In the genomic region with DNA sequence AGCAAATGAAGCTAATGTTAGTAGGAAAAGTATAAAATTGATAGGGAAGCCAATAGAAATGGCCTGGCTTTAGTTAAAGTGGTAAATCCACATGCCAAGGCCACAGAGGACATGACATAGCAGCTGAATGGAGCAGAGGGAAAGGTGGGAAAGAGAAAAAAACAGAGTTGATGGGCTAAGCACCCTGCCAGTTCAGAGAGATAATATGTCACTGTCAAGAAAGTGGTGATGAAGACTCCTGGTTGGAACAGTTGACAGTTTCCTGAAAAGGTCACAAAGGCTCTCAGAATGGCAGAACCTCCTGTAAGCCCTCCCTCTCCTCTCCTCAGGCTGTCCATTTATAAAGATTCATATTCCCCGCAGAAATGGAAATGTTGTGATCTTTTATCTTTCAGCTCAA, we compare ENCODE assay signal across 21 cellular contexts. TPM values are rescaled to one million over a fixed set of nuclear protein-coding genes. Genes with fewer than 3 reads are reported as not detected.
A peak's percentile ranks its signal among the peaks of the same experiment; 100 is the strongest.
DNase-seq lines count a peak whose midpoint lies in the region; ATAC-seq, FAIRE-seq and TF ChIP-seq lines count a peak whose summit lies in the region.
"Had no signal": no experiment of that assay in that cellular context is flagged by ENCODE, and none has a peak within 500 bp of the region (broad histone marks: within the 10 kb centered on the region; RNA-seq: fewer than 3 reads in every experiment).

No MANE protein-coding gene starts in this region.

- no peak overlapping the region for H2AFZ ChIP-seq in K562 (ENCODE audit: low read depth, low read length)
- H2AFZ ChIP-seq: GM23248 had no signal

- 0 out of 5 replicates have a peak, but pooled peaks cover 0 to 7% of the 10 kb centered on the region in 2 experiments for H3K4me1 ChIP-seq in K562 (replicated peaks in 1 of 2; ENCODE audit: control insufficient read depth in 2 of 2, insufficient read depth in 2 of 2, low read length in 2 of 2)

- no peaks in the 10 kb centered on the region for H3K9me3 ChIP-seq in K562 (replicated peaks; ENCODE audit: control insufficient read depth, insufficient read depth, low read depth, low read length)

- TF ChIP-seq RAD21 in K562 (CRISPR knock-in tag; conservative IDR thresholded peaks at IDR 0.05 in 1 of 2, IDR thresholded peaks at IDR 0.05 in 1 of 2): no peak

- H3K9me3 Mint-ChIP-seq in nephron progenitor cell: no peaks in the 10 kb centered on the region

- CTCF ChIA-PET in K562 (lab: Yijun Ruan, JAX; ENCODE audit: low intra/inter-chr PET ratio): no interaction called here

- no peaks in the 10 kb centered on the region for H4K20me1 ChIP-seq in K562 (replicated peaks; ENCODE audit: control insufficient read depth, insufficient read depth, low read length)

- DNase-seq in Right ventricle myocardium superior (no peak), cardiac septum (ENCODE audit: low spot score) (no peak), K562 (ENCODE audit: extremely low read depth in 1 of 4, low spot score in 3 of 4) (no peak), left ventricle myocardium superior (no peak), nephron progenitor cell (no peak)
- no peak for DNase-seq in activated CD4-positive, alpha-beta T cell treated with anti-CD3 and anti-CD28 coated beads, Interleukin-2, amount 50 U/mL, for 48 hours
- DNase-seq: 8988T; C1 segment of cervical spinal cord; Calu3; CD4-positive, alpha-beta memory T cell; COR-L47; DMS53; DMS79 treated with DMSO at 0.1 percent for 48 hours; GF-D8; GM23248; H7; HCEC 1CT had no signal

- POLR2A ChIA-PET in K562 (lab: Yijun Ruan, JAX): interaction anchor here (1.0 kb wide), 1 partner anchor 10 kb away, joined by 3 read pairs; no protein-coding TSS in a partner anchor

- BruUV-seq in K562 (replicated peaks; lab: Mats Ljungman, UMichigan): no TSS peak

- no peaks in the 10 kb centered on the region for H3K27me3 ChIP-seq in K562 (ENCODE audit: control insufficient read depth in 2 of 2, insufficient read depth in 2 of 2, low read length in 2 of 2)

- no peaks in the 10 kb centered on the region for H3K79me2 ChIP-seq in K562 (ENCODE audit: control insufficient read depth, insufficient read depth, low read length)

- peak; percentile 80 for ATAC-seq in Right ventricle myocardium superior (ENCODE audit: poor library complexity)
- peak; percentile 37 for ATAC-seq in K562
- peak; percentile 83 for ATAC-seq in left ventricle myocardium superior
- ATAC-seq in GM21381 (IDR thresholded peaks at IDR 0.05; ENCODE audit: unreplicated experiment): no peak
- no peak for ATAC-seq in HG03196 (IDR thresholded peaks at IDR 0.05; ENCODE audit: unreplicated experiment)

- no peak overlapping the region for H3K4me3 ChIP-seq in K562
- H3K4me3 ChIP-seq: GM23248 had no signal

- peaks cover 4% of the 10 kb centered on the region for H3K36me3 ChIP-seq in K562 (ENCODE audit: control insufficient read depth, insufficient read depth, low read length)

- in situ Hi-C loops in K562 (cut with MboI): no loop called here

- WGBS in K562 (ENCODE audit: insufficient coverage, low coverage, missing lambda C conversion rate): 100% methylated on average over 1 of the region's 1 CpG

- H3K4me1 Mint-ChIP-seq in nephron progenitor cell: peaks cover 13% of the 10 kb centered on the region
- H3K4me1 Mint-ChIP-seq: CD4-positive, alpha-beta memory T cell had no signal

- TF ChIP-seq POLR2A in K562 (conservative IDR thresholded peaks at IDR 0.05): no peak

- intact Hi-C loops in Right ventricle myocardium superior (cut with DNase I): no loop called here
- intact Hi-C loops in cardiac septum (cut with DNase I): no loop called here
- intact Hi-C loops in K562 (cut with micrococcal nuclease): no loop called here
- intact Hi-C loops in left ventricle myocardium superior (cut with micrococcal nuclease): no loop called here

- H3K9me1 ChIP-seq in K562 (ENCODE audit: control insufficient read depth, insufficient read depth, low read length): no peaks in the 10 kb centered on the region

- peak overlapping the region; percentile 29 for H3K27ac Mint-ChIP-seq in nephron progenitor cell
- H3K27ac Mint-ChIP-seq: CD4-positive, alpha-beta memory T cell had no signal

- H3K36me3 Mint-ChIP-seq in nephron progenitor cell (ENCODE audit: low read depth): no peaks in the 10 kb centered on the region
- H3K36me3 Mint-ChIP-seq: CD4-positive, alpha-beta memory T cell had no signal

- no peak for TF ChIP-seq CTCF in K562 (IDR thresholded peaks at IDR 0.05 in 2 of 3, conservative IDR thresholded peaks at IDR 0.05 in 1 of 3; ENCODE audit: insufficient read depth in 2 of 3, low read depth in 1 of 3, low read length in 3 of 3)
- no peak for TF ChIP-seq CTCF in nephron progenitor cell (IDR thresholded peaks at IDR 0.05)

- no peaks in the 10 kb centered on the region for H3K27me3 Mint-ChIP-seq in nephron progenitor cell (ENCODE audit: low read depth, poor library complexity)
- H3K27me3 Mint-ChIP-seq: CD4-positive, alpha-beta memory T cell had no signal

- H3K9ac ChIP-seq in K562 (ENCODE audit: insufficient read depth in 1 of 2, low read depth in 2 of 2, low read length in 2 of 2): no peak overlapping the region
- H3K9ac ChIP-seq: GM23248 had no signal

- no peak for TF ChIP-seq EP300 in K562 (IDR thresholded peaks at IDR 0.05; ENCODE audit: low read length)

- peak; percentile 64 for FAIRE-seq in K562 (lab: Jason Lieb, UNC)
- FAIRE-seq: GM12892, H1 had no signal

- H3K27ac ChIP-seq in K562 (ENCODE audit: extremely low read depth, low read depth, low read length): no peak overlapping the region
- H3K27ac ChIP-seq: GM23248 had no signal

- no peak overlapping the region for H3K4me3 Mint-ChIP-seq in nephron progenitor cell
- H3K4me3 Mint-ChIP-seq: CD4-positive, alpha-beta memory T cell had no signal

- H3K4me2 ChIP-seq in K562 (ENCODE audit: insufficient read depth, low read length): no peak overlapping the region

TF ChIP-seq in K562, 482 proteins besides CTCF, POLR2A, EP300 and RAD21 (continues in another document):
- TF ChIP-seq SMARCA5 (IDR thresholded peaks at IDR 0.05) (no peak), SMARCC2 (IDR thresholded peaks at IDR 0.05; ENCODE audit: low read depth) (no peak), SP1 (CRISPR knock-in tag; IDR thresholded peaks at IDR 0.05) (no peak), TEAD4 (IDR thresholded peaks at IDR 0.05; ENCODE audit: low read length) (no peak), TEAD4 (CRISPR knock-in tag; IDR thresholded peaks at IDR 0.05; ENCODE audit: borderline replicate concordance) (no peak), RBM22 (IDR thresholded peaks at IDR 0.05; ENCODE audit: low read depth, low read length, poor library complexity, severe bottlenecking) (peak; percentile 22), POLR2G (IDR thresholded peaks at IDR 0.05; ENCODE audit: low read depth, low read length) (0 out of 2 replicates have a peak, but pooled peaks have one; percentile 28), ZNF12 (CRISPR knock-in tag; IDR thresholded peaks at IDR 0.05) (no peak)
- TF ChIP-seq, protein P1, sequence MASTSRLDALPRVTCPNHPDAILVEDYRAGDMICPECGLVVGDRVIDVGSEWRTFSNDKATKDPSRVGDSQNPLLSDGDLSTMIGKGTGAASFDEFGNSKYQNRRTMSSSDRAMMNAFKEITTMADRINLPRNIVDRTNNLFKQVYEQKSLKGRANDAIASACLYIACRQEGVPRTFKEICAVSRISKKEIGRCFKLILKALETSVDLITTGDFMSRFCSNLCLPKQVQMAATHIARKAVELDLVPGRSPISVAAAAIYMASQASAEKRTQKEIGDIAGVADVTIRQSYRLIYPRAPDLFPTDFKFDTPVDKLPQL (IDR thresholded peaks at IDR 0.05; ENCODE audit: extremely low read depth, insufficient read length): no peak
- TF ChIP-seq, protein P2, sequence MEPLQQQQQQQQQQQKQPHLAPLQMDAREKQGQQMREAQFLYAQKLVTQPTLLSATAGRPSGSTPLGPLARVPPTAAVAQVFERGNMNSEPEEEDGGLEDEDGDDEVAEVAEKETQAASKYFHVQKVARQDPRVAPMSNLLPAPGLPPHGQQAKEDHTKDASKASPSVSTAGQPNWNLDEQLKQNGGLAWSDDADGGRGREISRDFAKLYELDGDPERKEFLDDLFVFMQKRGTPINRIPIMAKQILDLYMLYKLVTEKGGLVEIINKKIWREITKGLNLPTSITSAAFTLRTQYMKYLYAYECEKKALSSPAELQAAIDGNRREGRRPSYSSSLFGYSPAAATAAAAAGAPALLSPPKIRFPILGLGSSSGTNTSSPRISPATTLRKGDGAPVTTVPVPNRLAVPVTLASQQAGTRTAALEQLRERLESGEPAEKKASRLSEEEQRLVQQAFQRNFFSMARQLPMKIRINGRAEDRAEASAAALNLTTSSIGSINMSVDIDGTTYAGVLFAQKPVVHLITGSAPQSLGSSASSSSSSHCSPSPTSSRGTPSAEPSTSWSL (CRISPR knock-in tag; IDR thresholded peaks at IDR 0.05; ENCODE audit: borderline replicate concordance): no peak

RNA-seq across cellular contexts. Expression of a gene that starts 48.2 kb away (rescaled TPM):
- total RNA-seq in Right ventricle myocardium superior (0.08 TPM), cardiac septum (0.19 TPM), K562 (2014; rRNA removed) (13.0 and 13.1 TPM in 2 replicates), K562 (2014; rRNA removed; fragmentation: Illumina TruSeq; extraction: Trizol) (26.1 and 37.6 TPM in 2 replicates), K562 (2015; rRNA removed; fragmentation: Illumina TruSeq; extraction: Trizol) (3.5 and 4.5 TPM in 2 replicates), K562 (2021) (13.1 and 15.4 TPM in 2 replicates), left ventricle myocardium superior (0.20 TPM)
- total RNA-seq in K562 (2011; cell fraction: chromatin; rRNA removed; ENCODE audit: low replicate concordance): 27.5 and 76.5 TPM in 2 replicates
- total RNA-seq in K562 (2011; cell fraction: nucleolus; rRNA removed): 16.5 and 25.1 TPM in 2 replicates
- 48.4 and 73.4 TPM in 2 replicates for total RNA-seq in K562 (2011; cell fraction: nucleoplasm; rRNA removed)
- polyA plus RNA-seq in K562 (2011; rRNA removed) (13.9 and 18.6 TPM in 2 replicates), K562 (2014; fragmentation: Illumina TruSeq; extraction: Trizol) (16.4 and 16.5 TPM in 2 replicates), K562 (2014; fragmentation: Nextera tagmentation; extraction: Ambion mirVana) (1 to 10 TPM; 4.7 to 9.1 TPM), K562 (2014; rRNA removed) (11.5 and 13.5 TPM in 2 replicates)
- polyA plus RNA-seq in K562 (2011; cell fraction: cytosol; rRNA removed): 2.3 and 9.1 TPM in 2 replicates
- 9.7 and 19.0 TPM in 2 replicates for polyA plus RNA-seq in K562 (2011; cell fraction: nucleus; rRNA removed)
- 4.8 and 19.7 TPM in 2 replicates for polyA plus RNA-seq in K562 (2012)
- 25.7 and 42.3 TPM in 2 replicates for polyA minus RNA-seq in K562 (2011; rRNA and poly(A)+ RNA removed)
- 11.0 and 17.2 TPM in 2 replicates for polyA minus RNA-seq in K562 (2011; cell fraction: cytosol; rRNA and poly(A)+ RNA removed)
- 18.3 and 53.0 TPM in 2 replicates for polyA minus RNA-seq in K562 (2011; cell fraction: nucleus; rRNA and poly(A)+ RNA removed)
- polyA plus RNA-seq: CD4-positive, alpha-beta memory T cell had no signal

Comparison
In these comparisons a context has a peak if more than half of its experiments do, and no peak if none do; other contexts are left out.
1. ATAC-seq: peak in Right ventricle myocardium superior (single experiment), K562 (single experiment) and left ventricle myocardium superior (single experiment); none in GM21381 (single experiment) and HG03196 (single experiment).